ENCODE assay signal across 10 cellular contexts in the genomic region with DNA sequence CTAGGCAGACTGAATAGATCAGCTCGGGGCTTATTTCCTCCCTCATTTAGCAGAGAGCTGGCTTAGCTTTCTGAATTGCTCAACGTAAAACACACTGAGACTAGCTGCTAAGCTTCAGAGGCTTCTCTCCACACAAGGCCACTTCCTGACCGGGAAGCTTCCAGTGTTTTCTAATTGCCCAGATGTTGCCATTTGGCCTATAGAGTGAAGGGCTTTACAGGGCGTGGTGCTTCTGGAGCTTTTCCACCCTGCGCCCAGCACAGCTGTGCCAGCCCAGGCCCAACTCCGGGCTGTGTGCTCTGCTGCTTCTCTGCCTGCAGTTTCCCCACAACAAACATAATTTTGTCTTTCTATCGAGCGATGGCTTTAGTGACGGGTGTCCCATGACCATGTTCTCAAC. TPM values are rescaled to one million over a fixed set of nuclear protein-coding genes. Genes with fewer than 3 reads are reported as not detected.
DNase-seq lines count a peak whose midpoint lies in the region; ATAC-seq, FAIRE-seq and TF ChIP-seq lines count a peak whose summit lies in the region.
"Had no signal": no experiment of that assay in that cellular context is flagged by ENCODE, and none has a peak within 500 bp of the region (broad histone marks: within the 10 kb centered on the region; RNA-seq: fewer than 3 reads in every experiment).

No MANE protein-coding gene starts in this region.

- no peak overlapping the region for H3K4me3 Mint-ChIP-seq in neural progenitor cell

- H3K36me3 Mint-ChIP-seq in neural progenitor cell = no peaks in the 10 kb centered on the region

- no peak for ATAC-seq in HG03432 (IDR thresholded peaks at IDR 0.05; ENCODE audit: unreplicated experiment)

- H3K9me3 ChIP-seq in Loucy (ENCODE audit: insufficient read depth, low read depth, low read length) (no peaks in the 10 kb centered on the region), neural progenitor cell (ENCODE audit: low read depth) (no peaks in the 10 kb centered on the region)

- H3K27ac ChIP-seq in neural progenitor cell = peak overlapping the region; percentile 21

- no peaks in the 10 kb centered on the region for H3K9me3 Mint-ChIP-seq in neural progenitor cell

- peak; percentile 34 for DNase-seq in AG20443 (ENCODE audit: low spot score)
- peak; percentile 54 for DNase-seq in fibroblast of the conjunctiva (ENCODE audit: low read depth)
- peak; percentile 53 for DNase-seq in neural progenitor cell (ENCODE audit: low spot score)
- no peak for DNase-seq in SKM-1 treated with dmso at 0.1 percent for 144 hours (lab: John Stamatoyannopoulos, UW; ENCODE audit: unreplicated experiment)
- no peak for DNase-seq in HTR-8/SVneo (ENCODE audit: insufficient read length, low spot score)
- DNase-seq in SW 1271 (lab: John Stamatoyannopoulos, UW) = no peak
- DNase-seq: NCI-H1694 had no signal

- peaks cover 8% of the 10 kb centered on the region for H3K4me1 ChIP-seq in Loucy (ENCODE audit: insufficient read depth, low read length, poor library complexity, severe bottlenecking)
- H3K4me1 ChIP-seq in neural progenitor cell = peaks cover 27% of the 10 kb centered on the region

- H3K4me1 Mint-ChIP-seq in neural progenitor cell = peaks cover 27% of the 10 kb centered on the region

- H3K9ac ChIP-seq in Loucy (ENCODE audit: low read depth, low read length, poor library complexity, severe bottlenecking) (peak overlapping the region; percentile 41), neural progenitor cell (no peak overlapping the region)

- H3K79me2 ChIP-seq in Loucy (ENCODE audit: insufficient read depth, low read length) (no peaks in the 10 kb centered on the region), neural progenitor cell (ENCODE audit: low read depth) (no peaks in the 10 kb centered on the region)

- H3F3A ChIP-seq in Loucy (ENCODE audit: low read depth) = no peaks in the 10 kb centered on the region
- peaks cover 21% of the 10 kb centered on the region for H3F3A ChIP-seq in neural progenitor cell (ENCODE audit: low read depth)

- H3K4me2 ChIP-seq in Loucy (ENCODE audit: low read depth, low read length, poor library complexity, severe bottlenecking) (peak overlapping the region; percentile 65), neural progenitor cell (peak overlapping the region; percentile 54)

- H3K4me3 ChIP-seq in Loucy (ENCODE audit: low read length, poor library complexity, severe bottlenecking) (no peak overlapping the region), neural progenitor cell (no peak overlapping the region)

- no peaks in the 10 kb centered on the region for H3K9me2 ChIP-seq in Loucy (replicated peaks; ENCODE audit: low read depth, low read length)

- TF ChIP-seq CTCF in Loucy (conservative IDR thresholded peaks at IDR 0.05; ENCODE audit: low read length) (no peak), neural progenitor cell (IDR thresholded peaks at IDR 0.05) (no peak)

- no peaks in the 10 kb centered on the region for H3K27me3 ChIP-seq in Loucy (ENCODE audit: insufficient read depth, low read length, poor library complexity, severe bottlenecking)
- H3K27me3 ChIP-seq in neural progenitor cell = no peaks in the 10 kb centered on the region

- peak overlapping the region; percentile 88 for H2AFZ ChIP-seq in Loucy (ENCODE audit: low read length)
- peak overlapping the region; percentile 88 for H2AFZ ChIP-seq in neural progenitor cell (replicated peaks)

- peaks cover 14% of the 10 kb centered on the region for H3K27me3 Mint-ChIP-seq in neural progenitor cell (ENCODE audit: insufficient read depth, low read depth)

- H3K27ac Mint-ChIP-seq in neural progenitor cell = peak overlapping the region; percentile 27

- no peak for FAIRE-seq in HTR-8/SVneo (lab: Jason Lieb, UNC)
- FAIRE-seq: endometrium had no signal

- no peaks in the 10 kb centered on the region for H4K20me1 ChIP-seq in Loucy (ENCODE audit: insufficient read depth, low read length, poor library complexity, severe bottlenecking)
- H4K20me1 ChIP-seq in neural progenitor cell (ENCODE audit: low read depth) = no peaks in the 10 kb centered on the region

- H3K36me3 ChIP-seq in Loucy (ENCODE audit: insufficient read depth, low read length) (no peaks in the 10 kb centered on the region), neural progenitor cell (no peaks in the 10 kb centered on the region)

RNA-seq across cellular contexts. Expression of a gene that starts 16.7 kb away (rescaled TPM):
- not detected in 2 replicates for total RNA-seq in neural progenitor cell (ENCODE audit: low replicate concordance)

Comparison
In these comparisons a context has a peak if more than half of its experiments do, and no peak if none do; other contexts are left out.
1. DNase-seq: peak in AG20443 (single experiment), fibroblast of the conjunctiva (single experiment) and neural progenitor cell (single experiment); none in SKM-1 treated with dmso at 0.1 percent for 144 hours (single experiment), HTR-8/SVneo (single experiment) and SW 1271 (0 of 2).